ENCODE assay signal across 40 cellular contexts in genomic region chr13:109231853-109232252, GRCh38.
"Had no signal": no experiment of that assay in that cellular context is flagged by ENCODE, and none has a peak within 500 bp of the region (broad histone marks: within the 10 kb centered on the region; RNA-seq: fewer than 3 reads in every experiment).

No MANE protein-coding gene starts in this region.

- H3K27me3 ChIP-seq: adrenal gland, ascending aorta, body of pancreas, brain microvascular endothelial cell, breast epithelium, cardiac muscle cell, colonic mucosa had no signal

- H3K4me3 ChIP-seq: adrenal gland, ascending aorta, body of pancreas, breast epithelium, cardiac muscle cell, colonic mucosa had no signal

- H3K4me1 ChIP-seq: adrenal gland, ascending aorta, body of pancreas, breast epithelium, colonic mucosa had no signal

- H3K36me3 ChIP-seq: adrenal gland, ascending aorta, brain microvascular endothelial cell, breast epithelium, cardiac muscle cell, colonic mucosa had no signal

- H3K36me3 Mint-ChIP-seq: activated naive CD4-positive, alpha-beta T cell treated with anti-CD3 and anti-CD28 coated beads, Interleukin-2, amount 10 ng/mL, durations not matched to agents 7 days and 5 days; activated naive CD4-positive, alpha-beta T cell treated with anti-CD3 and anti-CD28 coated beads, Interleukin-2, amount 50 U/mL, for 24 hours; activated naive CD8-positive, alpha-beta T cell; activated naive CD8-positive, alpha-beta T cell treated with anti-CD3 and anti-CD28 coated beads for 36 hours; activated naive CD8-positive, alpha-beta T cell treated with anti-CD3 and anti-CD28 coated beads, Interleukin-2, amount 10 ng/mL, durations not matched to agents 7 days and 5 days; brain had no signal

- DNase-seq: activated effector memory CD4-positive, alpha-beta T cell treated with anti-CD3 and anti-CD28 coated beads, Interleukin-2, amount 50 U/mL, for 16 hours; activated effector memory CD4-positive, alpha-beta T cell treated with Interleukin-2 at 50 U/mL for 16 hours; activated gamma-delta T cell; activated gamma-delta T cell treated with Interleukin-2 at 50 U/mL for 16 hours; activated naive CD4-positive, alpha-beta T cell; activated naive CD4-positive, alpha-beta T cell treated with anti-CD3 and anti-CD28 coated beads for 36 hours; activated naive CD4-positive, alpha-beta T cell treated with anti-CD3 and anti-CD28 coated beads, Interleukin-2, amount 10 ng/mL, durations not matched to agents 7 days and 5 days; activated naive CD4-positive, alpha-beta T cell treated with anti-CD3 and anti-CD28 coated beads, Interleukin-2, amount 50 U/mL, for 16 hours; activated naive CD4-positive, alpha-beta T cell treated with Interleukin-2 at 50 U/mL for 16 hours; activated naive CD8-positive, alpha-beta T cell treated with anti-CD3 and anti-CD28 coated beads for 36 hours; activated naive CD8-positive, alpha-beta T cell treated with anti-CD3 and anti-CD28 coated beads, Interleukin-2, amount 10 ng/mL, durations not matched to agents 7 days and 5 days; activated naive CD8-positive, alpha-beta T cell treated with anti-CD3 and anti-CD28 coated beads, Interleukin-2, amount 50 U/mL, for 24 hours; activated T-cell treated with anti-CD3 and anti-CD28 coated beads, Interleukin-2, amount 50 U/mL, for 4 hours; activated T-cell treated with anti-CD3 and anti-CD28 coated beads, Interleukin-2, amount 50 U/mL, for 48 hours; activated T-cell treated with anti-CD3 and anti-CD28 coated beads, Interleukin-2, amount 50 U/mL, for 72 hours; adrenal gland; amniotic stem cell; amygdala; anterior cingulate cortex; aorta; body of pancreas; brain microvascular endothelial cell; caudate nucleus; central memory CD4-positive, alpha-beta T cell; cerebellar nuclear complex; colonic mucosa had no signal

- FAIRE-seq: astrocyte, bronchial epithelial cell, colon had no signal

- H3K4me3 Mint-ChIP-seq: activated naive CD4-positive, alpha-beta T cell treated with anti-CD3 and anti-CD28 coated beads for 36 hours; activated naive CD4-positive, alpha-beta T cell treated with anti-CD3 and anti-CD28 coated beads, Interleukin-2, amount 10 ng/mL, durations not matched to agents 7 days and 5 days; activated naive CD4-positive, alpha-beta T cell treated with anti-CD3 and anti-CD28 coated beads, Interleukin-2, amount 50 U/mL, for 24 hours; activated naive CD8-positive, alpha-beta T cell; activated naive CD8-positive, alpha-beta T cell treated with anti-CD3 and anti-CD28 coated beads for 36 hours; activated naive CD8-positive, alpha-beta T cell treated with anti-CD3 and anti-CD28 coated beads, Interleukin-2, amount 10 ng/mL, durations not matched to agents 7 days and 5 days; activated naive CD8-positive, alpha-beta T cell treated with anti-CD3 and anti-CD28 coated beads, Interleukin-2, amount 50 U/mL, for 24 hours; activated T-cell treated with anti-CD3 and anti-CD28 coated beads, Interleukin-2, amount 50 U/mL, for 4 hours; activated T-cell treated with anti-CD3 and anti-CD28 coated beads, Interleukin-2, amount 50 U/mL, for 72 hours; activated T-helper 1 cell treated with anti-CD3 and anti-CD28 coated beads, Interleukin-12 subunit alpha, Interleukin-12 subunit beta, Interleukin-2, Interleukin-4 antibody, amounts not matched to agents 30 ng/mL and 10 ng/mL and 1 ng/mL, durations not matched to agents 14 hours and 24 hours and 36 hours; activated T-helper 17 cell treated with anti-CD3 and anti-CD28 coated beads, Interleukin-2, amount 50 U/mL, for 72 hours; brain; central memory CD8-positive, alpha-beta T cell had no signal

- H3K27ac Mint-ChIP-seq: activated naive CD4-positive, alpha-beta T cell treated with anti-CD3 and anti-CD28 coated beads for 36 hours; activated naive CD4-positive, alpha-beta T cell treated with anti-CD3 and anti-CD28 coated beads, Interleukin-2, amount 10 ng/mL, durations not matched to agents 7 days and 5 days; activated naive CD4-positive, alpha-beta T cell treated with anti-CD3 and anti-CD28 coated beads, Interleukin-2, amount 50 U/mL, for 24 hours; activated naive CD4-positive, alpha-beta T cell treated with anti-CD3 and anti-CD28 coated beads, Interleukin-2, amount 50 U/mL, for 72 hours; activated naive CD8-positive, alpha-beta T cell; activated naive CD8-positive, alpha-beta T cell treated with anti-CD3 and anti-CD28 coated beads for 36 hours; activated naive CD8-positive, alpha-beta T cell treated with anti-CD3 and anti-CD28 coated beads, Interleukin-2, amount 10 ng/mL, durations not matched to agents 7 days and 5 days; activated naive CD8-positive, alpha-beta T cell treated with anti-CD3 and anti-CD28 coated beads, Interleukin-2, amount 50 U/mL, for 24 hours; activated T-cell treated with anti-CD3 and anti-CD28 coated beads, Interleukin-2, amount 50 U/mL, for 72 hours; activated T-helper 1 cell treated with anti-CD3 and anti-CD28 coated beads, Interleukin-12 subunit alpha, Interleukin-12 subunit beta, Interleukin-2, Interleukin-4 antibody, amounts not matched to agents 30 ng/mL and 10 ng/mL and 1 ng/mL, durations not matched to agents 14 hours and 24 hours and 36 hours; activated T-helper 17 cell treated with anti-CD3 and anti-CD28 coated beads, Interleukin-2, amount 50 U/mL, for 72 hours; activated T-helper 2 cell treated with anti-CD3 and anti-CD28 coated beads, Interferon-gamma antibody, Interleukin-2, Interleukin-4, amounts not matched to agents 10 μg/mL and 5 μg/mL and 100 μg/mL, durations not matched to agents 14 hours and 24 hours and 36 hours; brain had no signal

- H3K27ac ChIP-seq: adrenal gland, ascending aorta, body of pancreas, brain microvascular endothelial cell, breast epithelium, cardiac muscle cell, colonic mucosa had no signal

- ATAC-seq: activated naive CD4-positive, alpha-beta T cell treated with anti-CD3 and anti-CD28 coated beads, Interleukin-2, amount 50 U/mL, for 72 hours; activated naive CD8-positive, alpha-beta T cell treated with anti-CD3 and anti-CD28 coated beads, Interleukin-2, amount 50 U/mL, for 24 hours; activated T-cell treated with anti-CD3 and anti-CD28 coated beads, Interleukin-2, amount 50 U/mL, for 4 hours; activated T-cell treated with anti-CD3 and anti-CD28 coated beads, Interleukin-2, amount 50 U/mL, for 72 hours; activated T-helper 17 cell treated with anti-CD3 and anti-CD28 coated beads, Interleukin-2, amount 50 U/mL, for 72 hours; body of pancreas had no signal

- H3K9me3 Mint-ChIP-seq: activated naive CD4-positive, alpha-beta T cell treated with anti-CD3 and anti-CD28 coated beads, Interleukin-2, amount 50 U/mL, for 24 hours; activated T-helper 17 cell treated with anti-CD3 and anti-CD28 coated beads, Interleukin-2, amount 50 U/mL, for 72 hours had no signal

- H3K4me1 Mint-ChIP-seq: activated naive CD4-positive, alpha-beta T cell treated with anti-CD3 and anti-CD28 coated beads, Interleukin-2, amount 10 ng/mL, durations not matched to agents 7 days and 5 days; activated naive CD4-positive, alpha-beta T cell treated with anti-CD3 and anti-CD28 coated beads, Interleukin-2, amount 50 U/mL, for 24 hours; activated naive CD8-positive, alpha-beta T cell treated with anti-CD3 and anti-CD28 coated beads for 36 hours; activated naive CD8-positive, alpha-beta T cell treated with anti-CD3 and anti-CD28 coated beads, Interleukin-2, amount 10 ng/mL, durations not matched to agents 7 days and 5 days; activated naive CD8-positive, alpha-beta T cell treated with anti-CD3 and anti-CD28 coated beads, Interleukin-2, amount 50 U/mL, for 24 hours; activated T-helper 17 cell treated with anti-CD3 and anti-CD28 coated beads, Interleukin-2, amount 50 U/mL, for 72 hours; brain; central memory CD8-positive, alpha-beta T cell had no signal

- H3K9me3 ChIP-seq: adrenal gland, ascending aorta, body of pancreas, breast epithelium, colonic mucosa had no signal

- H3K27me3 Mint-ChIP-seq: activated naive CD4-positive, alpha-beta T cell treated with anti-CD3 and anti-CD28 coated beads, Interleukin-2, amount 10 ng/mL, durations not matched to agents 7 days and 5 days; central memory CD8-positive, alpha-beta T cell had no signal
